ENCODE assay signal across 1 cellular context in genomic region chr1:225426395-225427248, GRCh38.
A peak's percentile ranks its signal among the peaks of the same experiment; 100 is the strongest.
TF ChIP-seq lines count a peak whose summit lies in the region.

No MANE protein-coding gene starts in this region.

TF ChIP-seq in HepG2, 621 proteins besides CTCF, POLR2A, EP300 and RAD21 (continued from another document and continues in another):
- TF ChIP-seq ZNF18 (CRISPR knock-in tag; IDR thresholded peaks at IDR 0.05; ENCODE audit: insufficient replicate concordance) (peak; percentile 52), CEBPB (IDR thresholded peaks at IDR 0.05; ENCODE audit: borderline replicate concordance, low read depth, low read length) (no peak), JUNB (CRISPR knock-in tag; IDR thresholded peaks at IDR 0.05; ENCODE audit: borderline replicate concordance) (no peak), HNRNPL (IDR thresholded peaks at IDR 0.05; ENCODE audit: low read depth, low read length) (peak; percentile 78; the same call in 1 of the 2 replicates), SRSF1 (optimal IDR thresholded peaks at IDR 0.05; ENCODE audit: low read depth, low read length) (no peak), HMG20A (CRISPR knock-in tag; IDR thresholded peaks at IDR 0.05; ENCODE audit: borderline replicate concordance) (no peak), GRHL1 (CRISPR knock-in tag; conservative IDR thresholded peaks at IDR 0.05) (no peak), BCL3 (CRISPR knock-in tag; IDR thresholded peaks at IDR 0.05) (0 out of 2 replicates have a peak, but pooled peaks have one; percentile 17), EHMT2 (IDR thresholded peaks at IDR 0.05; ENCODE audit: borderline replicate concordance, low read depth, low read length) (no peak), ZNF772 (CRISPR knock-in tag; IDR thresholded peaks at IDR 0.05) (no peak; the same call in 1 of the 2 replicates), FOXA1 (IDR thresholded peaks at IDR 0.05) (no peak), FOXA1 (CRISPR knock-in tag; IDR thresholded peaks at IDR 0.05) (no peak), AKNA (CRISPR knock-in tag; IDR thresholded peaks at IDR 0.05; ENCODE audit: borderline replicate concordance) (no peak), ATF4 (CRISPR knock-in tag; IDR thresholded peaks at IDR 0.05) (no peak), SMAD3 (CRISPR knock-in tag; IDR thresholded peaks at IDR 0.05) (no peak), ZNF691 (CRISPR knock-in tag; IDR thresholded peaks at IDR 0.05; ENCODE audit: borderline replicate concordance, low read depth) (no peak), HES4 (CRISPR knock-in tag; IDR thresholded peaks at IDR 0.05; ENCODE audit: borderline replicate concordance) (no peak), SMYD3 (CRISPR knock-in tag; IDR thresholded peaks at IDR 0.05) (no peak), HCFC1 (IDR thresholded peaks at IDR 0.05; ENCODE audit: low read depth, low read length) (no peak), RXRA (CRISPR knock-in tag; IDR thresholded peaks at IDR 0.05) (no peak), ZNF839 (CRISPR knock-in tag; IDR thresholded peaks at IDR 0.05; ENCODE audit: borderline replicate concordance) (no peak), PBX2 (CRISPR knock-in tag; IDR thresholded peaks at IDR 0.05) (no peak), HIVEP1 (CRISPR knock-in tag; IDR thresholded peaks at IDR 0.05) (no peak), ZNF503 (CRISPR knock-in tag; IDR thresholded peaks at IDR 0.05) (no peak), GTF3A (CRISPR knock-in tag; conservative IDR thresholded peaks at IDR 0.05) (no peak), CREBL2 (CRISPR knock-in tag; IDR thresholded peaks at IDR 0.05; ENCODE audit: borderline replicate concordance) (no peak), ZNF883 (CRISPR knock-in tag; IDR thresholded peaks at IDR 0.05; ENCODE audit: not compliant biosample characterization) (peak; percentile 81), MXD1 (CRISPR knock-in tag; IDR thresholded peaks at IDR 0.05) (peak; percentile 71; the same call in 1 of the 2 replicates), AGO1 (IDR thresholded peaks at IDR 0.05; ENCODE audit: low read depth, low read length, poor library complexity, severe bottlenecking) (no peak), ZBTB7A (CRISPR knock-in tag; IDR thresholded peaks at IDR 0.05) (0 out of 2 replicates have a peak, but pooled peaks have one; percentile 52), ZNF678 (CRISPR knock-in tag; IDR thresholded peaks at IDR 0.05) (no peak), KIAA2018 (CRISPR knock-in tag; IDR thresholded peaks at IDR 0.05; ENCODE audit: borderline replicate concordance) (no peak)
